In genomic region chr5:9125852-9126251, GRCh38 we compare ENCODE assay signal across 17 cellular contexts.
DNase-seq lines count a peak whose midpoint lies in the region; ATAC-seq and TF ChIP-seq lines count a peak whose summit lies in the region.
"Had no signal": no experiment of that assay in that cellular context is flagged by ENCODE, and none has a peak within 500 bp of the region (broad histone marks: within the 10 kb centered on the region; RNA-seq: fewer than 3 reads in every experiment).

No MANE protein-coding gene starts in this region.

- ATAC-seq in GM19324 (IDR thresholded peaks at IDR 0.05; ENCODE audit: low FRiP score, unreplicated experiment), result peak; percentile 37
- peak; percentile 79 for ATAC-seq in HG02798 (IDR thresholded peaks at IDR 0.05; ENCODE audit: poor library complexity, unreplicated experiment)
- peak; percentile 84 for ATAC-seq in HG03521 (IDR thresholded peaks at IDR 0.05; ENCODE audit: unreplicated experiment)
- ATAC-seq in T-helper 17 cell, result no peak
- ATAC-seq: left ventricle myocardium superior, psoas muscle had no signal

- no peak overlapping the region for H3K27ac Mint-ChIP-seq in T-helper 17 cell
- H3K27ac Mint-ChIP-seq: activated CD4-positive, alpha-beta memory T cell treated with anti-CD3 and anti-CD28 coated beads, Interleukin-2, amount 10 ng/mL, durations not matched to agents 7 days and 5 days; activated T-helper 2 cell treated with anti-CD3 and anti-CD28 coated beads, Interferon-gamma antibody, Interleukin-2, Interleukin-4, amounts not matched to agents 10 μg/mL and 5 μg/mL and 100 μg/mL, durations not matched to agents 14 hours and 24 hours and 36 hours had no signal

- no peak for TF ChIP-seq CTCF in GM13976 (IDR thresholded peaks at IDR 0.05; ENCODE audit: borderline replicate concordance, control extremely low read depth, extremely low read depth, insufficient read depth, missing control alignments)

- no peaks in the 10 kb centered on the region for H3K4me1 Mint-ChIP-seq in T-helper 17 cell
- H3K4me1 Mint-ChIP-seq: activated CD4-positive, alpha-beta memory T cell treated with anti-CD3 and anti-CD28 coated beads, Interleukin-2, amount 10 ng/mL, durations not matched to agents 7 days and 5 days had no signal

- no peaks in the 10 kb centered on the region for H3K27me3 Mint-ChIP-seq in T-helper 17 cell
- H3K27me3 Mint-ChIP-seq: activated CD4-positive, alpha-beta memory T cell treated with anti-CD3 and anti-CD28 coated beads, Interleukin-2, amount 10 ng/mL, durations not matched to agents 7 days and 5 days had no signal

- in situ Hi-C loops in GM13976 (cut with MboI; ENCODE audit: low sequenced_read_pairs, unreplicated experiment) (no loop called here), G401 (cut with HindIII; ENCODE audit: low sequenced_read_pairs) (no loop called here)

- no peaks in the 10 kb centered on the region for H3K9me3 ChIP-seq in T-helper 17 cell (ENCODE audit: control insufficient read depth, low read length, poor library complexity, severe bottlenecking)
- H3K9me3 ChIP-seq: ascending aorta, psoas muscle, SJCRH30 had no signal

- H3K4me3 Mint-ChIP-seq in T-helper 17 cell, result no peak overlapping the region
- H3K4me3 Mint-ChIP-seq: activated CD4-positive, alpha-beta memory T cell treated with anti-CD3 and anti-CD28 coated beads, Interleukin-2, amount 10 ng/mL, durations not matched to agents 7 days and 5 days had no signal

- H3K36me3 Mint-ChIP-seq in T-helper 17 cell (ENCODE audit: low read depth), result no peaks in the 10 kb centered on the region

- peak; percentile 40 for DNase-seq in GM13976 (ENCODE audit: low spot score)
- DNase-seq in NCI-H1048 (lab: John Stamatoyannopoulos, UW), result no peak
- DNase-seq in occipital lobe (lab: John Stamatoyannopoulos, UW), result no peak
- DNase-seq in G401 (ENCODE audit: low spot score), result no peak
- DNase-seq in T-helper 17 cell, result no peak
- DNase-seq: activated CD4-positive, alpha-beta memory T cell treated with anti-CD3 and anti-CD28 coated beads, Interleukin-2, amount 10 ng/mL, durations not matched to agents 7 days and 5 days; dermis blood vessel endothelial cell; GDM1; left ventricle myocardium superior; MM.1S; psoas muscle; SJCRH30 had no signal
